In genomic region chr9:113464286-113464660, GRCh38 we compare ENCODE assay signal across 15 cellular contexts. TPM values are rescaled to one million over a fixed set of nuclear protein-coding genes. Genes with fewer than 3 reads are reported as not detected.
DNase-seq lines count a peak whose midpoint lies in the region; ATAC-seq and TF ChIP-seq lines count a peak whose summit lies in the region.
"Had no signal": no experiment of that assay in that cellular context is flagged by ENCODE, and none has a peak within 500 bp of the region (broad histone marks: within the 10 kb centered on the region; RNA-seq: fewer than 3 reads in every experiment).

No MANE protein-coding gene starts in this region.

- no peaks in the 10 kb centered on the region for H3K36me3 ChIP-seq in ES-I3 (ENCODE audit: insufficient read depth, low read length)
- no peaks in the 10 kb centered on the region for H3K36me3 ChIP-seq in Peyer's patch
- H3K36me3 ChIP-seq in HAP-1 (replicated peaks), result no peaks in the 10 kb centered on the region

- no peak overlapping the region for H3K27ac Mint-ChIP-seq in progenitor cell of endocrine pancreas
- H3K27ac Mint-ChIP-seq: activated CD8-positive, alpha-beta T cell treated with anti-CD3 and anti-CD28 coated beads, Interleukin-2, amount 10 ng/mL, durations not matched to agents 7 days and 5 days; activated naive CD4-positive, alpha-beta T cell treated with anti-CD3 and anti-CD28 coated beads, Interleukin-2, amount 50 U/mL, for 24 hours; CD4-positive, alpha-beta T cell; dendritic cell treated with granulocyte-macrophage colony-stimulating factor and Interleukin-4, amounts not matched to agents 40 ng/mL and 50 ng/mL, for 4 days; T-helper 1 cell treated with Interleukin-12 subunit alpha and Interleukin-12 subunit beta and Interleukin-4 antibody, amounts not matched to agents 30 μg/mL and 1 μg/mL, for 36 hours had no signal

- H3K9ac ChIP-seq in ES-I3 (ENCODE audit: low read depth, low read length), result peak overlapping the region; percentile 57; the same call in 1 of the 2 replicates

- ATAC-seq in right cardiac atrium (no peak), HG03439 (IDR thresholded peaks at IDR 0.05; ENCODE audit: unreplicated experiment) (no peak), HG03521 (IDR thresholded peaks at IDR 0.05; ENCODE audit: unreplicated experiment) (no peak)
- ATAC-seq: activated CD8-positive, alpha-beta T cell treated with anti-CD3 and anti-CD28 coated beads, Interleukin-2, amount 10 ng/mL, durations not matched to agents 7 days and 5 days had no signal

- no peaks in the 10 kb centered on the region for H3K9me3 ChIP-seq in ES-I3 (ENCODE audit: control insufficient read depth, insufficient read depth, low read length)
- no peaks in the 10 kb centered on the region for H3K9me3 ChIP-seq in Peyer's patch
- no peaks in the 10 kb centered on the region for H3K9me3 ChIP-seq in right cardiac atrium (ENCODE audit: control insufficient read depth, low read length)
- H3K9me3 ChIP-seq in HAP-1, result no peaks in the 10 kb centered on the region; the same call in 1 of the 2 replicates

- TF ChIP-seq CTCF in Peyer's patch (IDR thresholded peaks at IDR 0.05), result no peak
- no peak for TF ChIP-seq CTCF in progenitor cell of endocrine pancreas (IDR thresholded peaks at IDR 0.05; ENCODE audit: unreplicated experiment)

- peak overlapping the region; percentile 77 for H3K4me3 Mint-ChIP-seq in progenitor cell of endocrine pancreas (ENCODE audit: low read depth)
- H3K4me3 Mint-ChIP-seq: activated CD8-positive, alpha-beta T cell treated with anti-CD3 and anti-CD28 coated beads, Interleukin-2, amount 10 ng/mL, durations not matched to agents 7 days and 5 days; activated naive CD4-positive, alpha-beta T cell treated with anti-CD3 and anti-CD28 coated beads, Interleukin-2, amount 50 U/mL, for 24 hours; CD4-positive, alpha-beta T cell; dendritic cell treated with granulocyte-macrophage colony-stimulating factor and Interleukin-4, amounts not matched to agents 40 ng/mL and 50 ng/mL, for 4 days; IgD-negative memory B cell; T-helper 1 cell treated with Interleukin-12 subunit alpha and Interleukin-12 subunit beta and Interleukin-4 antibody, amounts not matched to agents 30 μg/mL and 1 μg/mL, for 36 hours had no signal

- H3K36me3 Mint-ChIP-seq in progenitor cell of endocrine pancreas (ENCODE audit: insufficient read depth), result peaks cover 2% of the 10 kb centered on the region
- H3K36me3 Mint-ChIP-seq: activated naive CD4-positive, alpha-beta T cell treated with anti-CD3 and anti-CD28 coated beads, Interleukin-2, amount 50 U/mL, for 24 hours had no signal

- H3K27me3 Mint-ChIP-seq in progenitor cell of endocrine pancreas, result peaks cover 16% of the 10 kb centered on the region
- H3K27me3 Mint-ChIP-seq: activated naive CD4-positive, alpha-beta T cell treated with anti-CD3 and anti-CD28 coated beads, Interleukin-2, amount 50 U/mL, for 24 hours; CD4-positive, alpha-beta T cell; dendritic cell treated with granulocyte-macrophage colony-stimulating factor and Interleukin-4, amounts not matched to agents 40 ng/mL and 50 ng/mL, for 4 days had no signal

- peak overlapping the region in 3 of 4 donors; percentile 46 to 58 (median 52) for H3K27ac ChIP-seq in Peyer's patch
- H3K27ac ChIP-seq in right cardiac atrium (ENCODE audit: low read length), result peak overlapping the region; percentile 59

- 73% methylated on average over 1 of the region's 1 CpG for WGBS in right cardiac atrium

- peaks cover 31% of the 10 kb centered on the region for H3K4me1 Mint-ChIP-seq in progenitor cell of endocrine pancreas (ENCODE audit: low read depth)
- H3K4me1 Mint-ChIP-seq: activated naive CD4-positive, alpha-beta T cell treated with anti-CD3 and anti-CD28 coated beads, Interleukin-2, amount 50 U/mL, for 24 hours had no signal

- intact Hi-C loops in right cardiac atrium (cut with DNase I), result no loop called here

- no peak for TF ChIP-seq POLR2A in Peyer's patch (IDR thresholded peaks at IDR 0.05)

- DNase-seq in Peyer's patch, result no peak
- no peak for DNase-seq in right cardiac atrium
- no peak for DNase-seq in progenitor cell of endocrine pancreas (ENCODE audit: low spot score, unreplicated experiment)
- DNase-seq in HAP-1 (ENCODE audit: low spot score in 2 of 2), result no peak
- DNase-seq in SIG-M5 (lab: John Stamatoyannopoulos, UW), result no peak
- DNase-seq: activated CD8-positive, alpha-beta T cell treated with anti-CD3 and anti-CD28 coated beads, Interleukin-2, amount 10 ng/mL, durations not matched to agents 7 days and 5 days; CD4-positive, alpha-beta T cell; mesendoderm had no signal

- H3K9me3 Mint-ChIP-seq in progenitor cell of endocrine pancreas (ENCODE audit: low read depth), result no peaks in the 10 kb centered on the region
- H3K9me3 Mint-ChIP-seq: activated naive CD4-positive, alpha-beta T cell treated with anti-CD3 and anti-CD28 coated beads, Interleukin-2, amount 50 U/mL, for 24 hours; dendritic cell treated with granulocyte-macrophage colony-stimulating factor and Interleukin-4, amounts not matched to agents 40 ng/mL and 50 ng/mL, for 4 days had no signal

- H3K4me3 ChIP-seq in Peyer's patch, result peak overlapping the region in 3 of 4 donors; percentile 34 to 62 (median 61)
- peak overlapping the region; percentile 43 for H3K4me3 ChIP-seq in right cardiac atrium (ENCODE audit: low read length)
- no peak overlapping the region for H3K4me3 ChIP-seq in HAP-1

- H3K27me3 ChIP-seq in Peyer's patch (no peaks in the 10 kb centered on the region), right cardiac atrium (ENCODE audit: control insufficient read depth, insufficient read depth) (no peaks in the 10 kb centered on the region), HAP-1 (ENCODE audit: low read depth) (no peaks in the 10 kb centered on the region)

- H3K4me1 ChIP-seq in ES-I3 (ENCODE audit: insufficient read depth, low read length), result peaks cover 5% of the 10 kb centered on the region
- peaks cover 0 to 9% (median 0%) of the 10 kb centered on the region in 4 donors for H3K4me1 ChIP-seq in Peyer's patch
- peaks cover 2% of the 10 kb centered on the region for H3K4me1 ChIP-seq in right cardiac atrium (ENCODE audit: control insufficient read depth, insufficient read depth, low read length)
- H3K4me1 ChIP-seq in HAP-1, result no peaks in the 10 kb centered on the region

- in situ Hi-C loops in HAP-1 (cut with MboI; ENCODE audit: low sequenced_read_pairs), result no loop called here

RNA-seq across cellular contexts. Expression of gene RGS3, which starts 0.7 kb away (rescaled TPM):
- 100 to 1,000 TPM in 2 of 4 donors, 10 to 100 TPM in 2; 55.3 to 113 (median 88.6) TPM for total RNA-seq in Peyer's patch
- 100 to 1,000 TPM; 139 to 184 (median 166) TPM for total RNA-seq in right cardiac atrium
- 107 TPM for polyA plus RNA-seq in right cardiac atrium
- total RNA-seq in progenitor cell of endocrine pancreas, result 39.3 and 44.2 TPM in 2 replicates

RNA-seq across cellular contexts. Expression of gene C9orf43, which starts 53.7 kb away (rescaled TPM):
- total RNA-seq in Peyer's patch (1 to 10 TPM in 3 of 4 donors, not detected in 1; 1.1 to 5.0 (median 1.2) TPM), right cardiac atrium (under 1 TPM; 0.20 to 0.47 (median 0.20) TPM), progenitor cell of endocrine pancreas (0.51 and 1.6 TPM in 2 replicates)
- polyA plus RNA-seq in right cardiac atrium, result 0.23 TPM
- polyA plus RNA-seq: IgD-negative memory B cell had no signal

RNA-seq across cellular contexts. Expression of gene POLE3, which starts 53.8 kb away (rescaled TPM):
- total RNA-seq in Peyer's patch (10 to 100 TPM; 13.8 to 56.9 (median 16.4) TPM), right cardiac atrium (10 to 100 TPM; 19.7 to 22.4 (median 20.5) TPM), progenitor cell of endocrine pancreas (36.6 and 40.5 TPM in 2 replicates)
- polyA plus RNA-seq in right cardiac atrium, result 18.0 TPM
